In genomic region chr10:108358912-108359311, GRCh38 we compare ENCODE assay signal across 9 cellular contexts.
DNase-seq lines count a peak whose midpoint lies in the region; ATAC-seq and TF ChIP-seq lines count a peak whose summit lies in the region.
"Had no signal": no experiment of that assay in that cellular context is flagged by ENCODE, and none has a peak within 500 bp of the region (broad histone marks: within the 10 kb centered on the region; RNA-seq: fewer than 3 reads in every experiment).

No MANE protein-coding gene starts in this region.

- H3K4me3 Mint-ChIP-seq in activated CD4-positive, alpha-beta memory T cell treated with anti-CD3 and anti-CD28 coated beads for 36 hours: no peak overlapping the region

- no peaks in the 10 kb centered on the region for H3K9me3 ChIP-seq in AG04450 (ENCODE audit: control insufficient read depth, insufficient read depth, low read length)

- CTCF ChIA-PET in AG04450 (lab: Charles Lee): no interaction called here
- CTCF ChIA-PET in activated CD4-positive, alpha-beta memory T cell treated with anti-CD3 and anti-CD28 coated beads for 36 hours (lab: Charles Lee): no interaction called here

- DNase-seq in AG04450 (ENCODE audit: low read depth, low spot score) (peak; percentile 27), GM19238 (ENCODE audit: insufficient read length, low spot score) (peak; percentile 0), epithelial cell of proximal tubule (ENCODE audit: low read depth) (peak; percentile 80), T-helper 9 cell (no peak)
- DNase-seq in activated CD4-positive, CD25-positive, alpha-beta regulatory T cell treated with anti-CD3 and anti-CD28 coated beads, Interleukin-2, amount 50 U/mL, for 72 hours: no peak
- no peak for DNase-seq in activated CD4-positive, alpha-beta memory T cell treated with anti-CD3 and anti-CD28 coated beads for 36 hours
- no peak for DNase-seq in central memory CD4-positive, alpha-beta T cell
- DNase-seq: left cardiac atrium had no signal

- TF ChIP-seq CTCF in AG04450 (IDR thresholded peaks at IDR 0.05; ENCODE audit: low read depth, low read length) (no peak), epithelial cell of proximal tubule (conservative IDR thresholded peaks at IDR 0.05; ENCODE audit: low read depth, low read length) (no peak)

- no peaks in the 10 kb centered on the region for H3K27me3 ChIP-seq in AG04450 (ENCODE audit: control insufficient read depth, insufficient read depth, low read length)

- ATAC-seq in HG03575 (IDR thresholded peaks at IDR 0.05; ENCODE audit: extremely low read depth, insufficient number of reproducible peaks, low FRiP score, unreplicated experiment): peak; percentile 82

- peaks cover 25% of the 10 kb centered on the region for H3K9me3 Mint-ChIP-seq in activated CD4-positive, alpha-beta memory T cell treated with anti-CD3 and anti-CD28 coated beads for 36 hours

- no peaks in the 10 kb centered on the region for H3K4me1 Mint-ChIP-seq in activated CD4-positive, alpha-beta memory T cell treated with anti-CD3 and anti-CD28 coated beads for 36 hours (ENCODE audit: low read depth)

- no peaks in the 10 kb centered on the region for H3K27me3 Mint-ChIP-seq in activated CD4-positive, alpha-beta memory T cell treated with anti-CD3 and anti-CD28 coated beads for 36 hours

- intact Hi-C loops in activated CD4-positive, alpha-beta memory T cell treated with anti-CD3 and anti-CD28 coated beads for 36 hours (cut with micrococcal nuclease): no loop called here

- no peak overlapping the region for H3K27ac ChIP-seq in AG04450 (ENCODE audit: low read depth, low read length)

- H3K27ac Mint-ChIP-seq in activated CD4-positive, alpha-beta memory T cell treated with anti-CD3 and anti-CD28 coated beads for 36 hours: no peak overlapping the region

- no peak overlapping the region for H3K4me3 ChIP-seq in AG04450 (ENCODE audit: low read depth, low read length)
- H3K4me3 ChIP-seq in epithelial cell of proximal tubule (ENCODE audit: low read depth, low read length): no peak overlapping the region

- POLR2A ChIA-PET in AG04450 (lab: Yijun Ruan, JAX): no interaction called here
- POLR2A ChIA-PET in activated CD4-positive, alpha-beta memory T cell treated with anti-CD3 and anti-CD28 coated beads for 36 hours (lab: Charles Lee): no interaction called here

- H3K36me3 Mint-ChIP-seq in activated CD4-positive, alpha-beta memory T cell treated with anti-CD3 and anti-CD28 coated beads for 36 hours: no peaks in the 10 kb centered on the region

Comparison
In these comparisons a context has a peak if more than half of its experiments do, and no peak if none do; other contexts are left out.
1. DNase-seq: peak in AG04450 (single experiment), GM19238 (single experiment) and epithelial cell of proximal tubule (single experiment); none in activated CD4-positive, CD25-positive, alpha-beta regulatory T cell treated with anti-CD3 and anti-CD28 coated beads, Interleukin-2, amount 50 U/mL, for 72 hours (single experiment), activated CD4-positive, alpha-beta memory T cell treated with anti-CD3 and anti-CD28 coated beads for 36 hours (single experiment), T-helper 9 cell (single experiment) and central memory CD4-positive, alpha-beta T cell (single experiment).